9 cellular contexts compared by ENCODE assay signal in genomic region chr6:39088331-39088730, GRCh38. TPM values are rescaled to one million over a fixed set of nuclear protein-coding genes. Genes with fewer than 3 reads are reported as not detected.
DNase-seq lines count a peak whose midpoint lies in the region; ATAC-seq and TF ChIP-seq lines count a peak whose summit lies in the region.
"Had no signal": no experiment of that assay in that cellular context is flagged by ENCODE, and none has a peak within 500 bp of the region (broad histone marks: within the 10 kb centered on the region; RNA-seq: fewer than 3 reads in every experiment).

No MANE protein-coding gene starts in this region.

- H3F3A ChIP-seq in Loucy (ENCODE audit: low read depth) = no peaks in the 10 kb centered on the region

- no peaks in the 10 kb centered on the region for H3K9me3 Mint-ChIP-seq in effector memory CD8-positive, alpha-beta T cell

- WGBS in liver = 16% methylated on average over 4 of the region's 4 CpGs

- no peak for ATAC-seq in effector memory CD8-positive, alpha-beta T cell (replicated peaks)

- no peak overlapping the region for H3K27ac Mint-ChIP-seq in effector memory CD8-positive, alpha-beta T cell

- peak; percentile 41 for TF ChIP-seq CTCF in Loucy (conservative IDR thresholded peaks at IDR 0.05; ENCODE audit: low read length)
- peak; percentile 41 for TF ChIP-seq CTCF in cardiac fibroblast (IDR thresholded peaks at IDR 0.05; ENCODE audit: low read depth, low read length)
- TF ChIP-seq CTCF in liver (IDR thresholded peaks at IDR 0.05; ENCODE audit: low read depth, low read length, missing input control) = peak; percentile 50

- H3K9me2 ChIP-seq in Loucy (replicated peaks; ENCODE audit: low read depth, low read length) = no peaks in the 10 kb centered on the region

- peaks cover 29% of the 10 kb centered on the region for H3K4me1 ChIP-seq in Loucy (ENCODE audit: insufficient read depth, low read length, poor library complexity, severe bottlenecking)
- H3K4me1 ChIP-seq in liver (ENCODE audit: control insufficient read depth in 4 of 4, insufficient read depth in 4 of 4, low read length in 3 of 4) = peaks cover 0 to 6% (median 3%) of the 10 kb centered on the region in 4 donors

- no peaks in the 10 kb centered on the region for H3K79me2 ChIP-seq in Loucy (ENCODE audit: insufficient read depth, low read length)

- no peaks in the 10 kb centered on the region for H3K36me3 ChIP-seq in Loucy (ENCODE audit: insufficient read depth, low read length)
- H3K36me3 ChIP-seq in liver (ENCODE audit: control insufficient read depth in 4 of 4, insufficient read depth in 3 of 4, low read depth in 1 of 4, low read length in 3 of 4) = no peaks in the 10 kb centered on the region

- H3K9me3 ChIP-seq in Loucy (ENCODE audit: insufficient read depth, low read depth, low read length) (no peaks in the 10 kb centered on the region), liver (ENCODE audit: control insufficient read depth in 4 of 4, low read length in 3 of 4) (no peaks in the 10 kb centered on the region)

- H3K36me3 Mint-ChIP-seq in effector memory CD8-positive, alpha-beta T cell (ENCODE audit: insufficient read depth) = no peaks in the 10 kb centered on the region

- H3K4me3 ChIP-seq in Loucy (ENCODE audit: low read length, poor library complexity, severe bottlenecking) (no peak overlapping the region), cardiac fibroblast (replicated peaks in 1 of 2; ENCODE audit: low read depth in 2 of 2, low read length in 2 of 2) (no peak overlapping the region), liver (ENCODE audit: low read depth in 1 of 3, low read length in 3 of 3) (no peak overlapping the region)

- H4K20me1 ChIP-seq in Loucy (ENCODE audit: insufficient read depth, low read length, poor library complexity, severe bottlenecking) = no peaks in the 10 kb centered on the region

- H3K27me3 Mint-ChIP-seq in effector memory CD8-positive, alpha-beta T cell = peaks cover 51 to 95% of the 10 kb centered on the region in 2 donors

- H3K9ac ChIP-seq in Loucy (ENCODE audit: low read depth, low read length, poor library complexity, severe bottlenecking) (no peak overlapping the region), liver (ENCODE audit: low read depth in 1 of 2, low read length in 2 of 2) (no peak overlapping the region)

- no peaks in the 10 kb centered on the region for H3K27me3 ChIP-seq in Loucy (ENCODE audit: insufficient read depth, low read length, poor library complexity, severe bottlenecking)
- no peaks in the 10 kb centered on the region for H3K27me3 ChIP-seq in liver (ENCODE audit: control insufficient read depth in 4 of 4, insufficient read depth in 4 of 4, low read length in 3 of 4)

- no peak overlapping the region for H3K4me2 ChIP-seq in Loucy (ENCODE audit: low read depth, low read length, poor library complexity, severe bottlenecking)

- DNase-seq in GM03348 (ENCODE audit: low spot score) (peak; percentile 50), cardiac fibroblast (ENCODE audit: low read depth in 2 of 2) (peak; percentile 55 to 80), D341Med (ENCODE audit: low spot score) (no peak), NCI-H1092 (lab: John Stamatoyannopoulos, UW) (no peak)
- no peak for DNase-seq in central memory CD4-positive, alpha-beta T cell
- DNase-seq in effector memory CD8-positive, alpha-beta T cell = no peak

- no peak overlapping the region for H3K27ac ChIP-seq in liver (ENCODE audit: low read depth in 1 of 2, low read length in 2 of 2)
- H3K27ac ChIP-seq: epithelial cell of prostate had no signal

- no peak overlapping the region for H3K4me3 Mint-ChIP-seq in effector memory CD8-positive, alpha-beta T cell

- peaks cover 8 to 9% of the 10 kb centered on the region in 2 donors for H3K4me1 Mint-ChIP-seq in effector memory CD8-positive, alpha-beta T cell (ENCODE audit: low read depth in 2 of 2)

- H2AFZ ChIP-seq in Loucy (ENCODE audit: low read length) = no peak overlapping the region

- TF ChIP-seq RAD21 in liver (IDR thresholded peaks at IDR 0.05) = peak; percentile 72 to 77

TF ChIP-seq in liver, 16 proteins besides CTCF, POLR2A, EP300 and RAD21:
- TF ChIP-seq HNF4G (IDR thresholded peaks at IDR 0.05) (no peak), YY1 (IDR thresholded peaks at IDR 0.05) (no peak), EGR1 (IDR thresholded peaks at IDR 0.05; ENCODE audit: low read depth in 2 of 2) (no peak), FOXA2 (IDR thresholded peaks at IDR 0.05) (no peak), JUND (IDR thresholded peaks at IDR 0.05) (no peak), FOXA1 (IDR thresholded peaks at IDR 0.05) (no peak), GABPA (IDR thresholded peaks at IDR 0.05 in 1 of 2, conservative IDR thresholded peaks at IDR 0.05 in 1 of 2) (no peak)
- TF ChIP-seq, protein P1, sequence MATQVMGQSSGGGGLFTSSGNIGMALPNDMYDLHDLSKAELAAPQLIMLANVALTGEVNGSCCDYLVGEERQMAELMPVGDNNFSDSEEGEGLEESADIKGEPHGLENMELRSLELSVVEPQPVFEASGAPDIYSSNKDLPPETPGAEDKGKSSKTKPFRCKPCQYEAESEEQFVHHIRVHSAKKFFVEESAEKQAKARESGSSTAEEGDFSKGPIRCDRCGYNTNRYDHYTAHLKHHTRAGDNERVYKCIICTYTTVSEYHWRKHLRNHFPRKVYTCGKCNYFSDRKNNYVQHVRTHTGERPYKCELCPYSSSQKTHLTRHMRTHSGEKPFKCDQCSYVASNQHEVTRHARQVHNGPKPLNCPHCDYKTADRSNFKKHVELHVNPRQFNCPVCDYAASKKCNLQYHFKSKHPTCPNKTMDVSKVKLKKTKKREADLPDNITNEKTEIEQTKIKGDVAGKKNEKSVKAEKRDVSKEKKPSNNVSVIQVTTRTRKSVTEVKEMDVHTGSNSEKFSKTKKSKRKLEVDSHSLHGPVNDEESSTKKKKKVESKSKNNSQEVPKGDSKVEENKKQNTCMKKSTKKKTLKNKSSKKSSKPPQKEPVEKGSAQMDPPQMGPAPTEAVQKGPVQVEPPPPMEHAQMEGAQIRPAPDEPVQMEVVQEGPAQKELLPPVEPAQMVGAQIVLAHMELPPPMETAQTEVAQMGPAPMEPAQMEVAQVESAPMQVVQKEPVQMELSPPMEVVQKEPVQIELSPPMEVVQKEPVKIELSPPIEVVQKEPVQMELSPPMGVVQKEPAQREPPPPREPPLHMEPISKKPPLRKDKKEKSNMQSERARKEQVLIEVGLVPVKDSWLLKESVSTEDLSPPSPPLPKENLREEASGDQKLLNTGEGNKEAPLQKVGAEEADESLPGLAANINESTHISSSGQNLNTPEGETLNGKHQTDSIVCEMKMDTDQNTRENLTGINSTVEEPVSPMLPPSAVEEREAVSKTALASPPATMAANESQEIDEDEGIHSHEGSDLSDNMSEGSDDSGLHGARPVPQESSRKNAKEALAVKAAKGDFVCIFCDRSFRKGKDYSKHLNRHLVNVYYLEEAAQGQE (IDR thresholded peaks at IDR 0.05) = peak; percentile 97

RNA-seq across cellular contexts. Expression of gene SAYSD1, which starts 26.7 kb away (rescaled TPM):
- 10 to 100 TPM in 1 of 2 donors, 1 to 10 TPM in 1; 9.4 to 12.2 TPM for total RNA-seq in liver
- 1 to 10 TPM; 6.5 to 9.1 TPM for polyA plus RNA-seq in liver

RNA-seq across cellular contexts. Expression of gene GLP1R, which starts 39.8 kb away (rescaled TPM):
- total RNA-seq in liver = not detected
- polyA plus RNA-seq in liver = not detected

Comparison
In these comparisons a context has a peak if more than half of its experiments do, and no peak if none do; other contexts are left out.
1. DNase-seq: peak in GM03348 (single experiment) and cardiac fibroblast (2 of 2); none in D341Med (single experiment), central memory CD4-positive, alpha-beta T cell (single experiment), NCI-H1092 (single experiment) and effector memory CD8-positive, alpha-beta T cell (0 of 3).
2. Peak in every context shown above with its lines, with median percentiles within 50 percentile points of each other: CTCF ChIP-seq.